In the genomic region with DNA sequence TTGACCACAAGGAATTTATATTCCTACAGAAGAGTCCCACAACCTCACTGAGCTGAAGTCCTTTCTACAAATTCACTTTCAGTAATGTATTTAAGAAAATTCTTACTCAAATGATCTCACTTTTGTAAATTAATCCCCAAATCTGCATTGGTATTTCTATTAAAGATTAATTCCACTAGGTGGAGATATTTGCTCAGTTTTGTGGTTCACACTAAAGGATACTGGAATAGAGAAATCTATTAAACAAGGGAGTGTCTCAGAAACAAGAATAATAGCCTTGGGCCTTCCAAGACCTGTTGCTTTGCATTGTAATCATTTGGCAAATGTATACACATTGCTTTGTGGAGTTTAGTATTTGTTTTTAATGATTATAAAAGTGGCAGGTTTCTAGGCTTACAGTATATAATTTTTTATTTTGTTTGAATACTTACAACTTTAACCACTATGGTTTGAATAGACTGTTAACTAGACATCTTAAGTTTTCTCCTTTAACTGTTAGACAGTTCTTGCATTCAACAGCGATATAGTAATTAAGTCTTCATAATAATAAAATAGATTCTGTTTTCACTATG, we compare ENCODE assay signal across 8 cellular contexts. TPM values are rescaled to one million over a fixed set of nuclear protein-coding genes. Genes with fewer than 3 reads are reported as not detected.
A peak's percentile ranks its signal among the peaks of the same experiment; 100 is the strongest.
DNase-seq lines count a peak whose midpoint lies in the region; ATAC-seq, FAIRE-seq and TF ChIP-seq lines count a peak whose summit lies in the region.

No MANE protein-coding gene starts in this region.

- H3K27me3 ChIP-seq in Panc1 (ENCODE audit: control insufficient read depth, insufficient read depth, low read length), result no peaks in the 10 kb centered on the region
- H3K27me3 ChIP-seq in upper lobe of right lung, result peaks cover 15% of the 10 kb centered on the region

- CTCF ChIA-PET in Panc1 (lab: Charles Lee), result no interaction called here

- intact Hi-C loops in Panc1 (cut with micrococcal nuclease; ENCODE audit: unreplicated experiment) (loop anchor here (2.0 kb wide), 2 partner anchors 629 to 691 kb away; no protein-coding TSS in a partner anchor), upper lobe of right lung (cut with DNase I) (no loop called here)

- TF ChIP-seq CTCF in GM13976 (IDR thresholded peaks at IDR 0.05; ENCODE audit: borderline replicate concordance, control extremely low read depth, extremely low read depth, insufficient read depth, missing control alignments), result no peak
- peak; percentile 41; the same call in 1 of the 2 replicates for TF ChIP-seq CTCF in Panc1 (IDR thresholded peaks at IDR 0.05)
- TF ChIP-seq CTCF in fibroblast of pulmonary artery (IDR thresholded peaks at IDR 0.05; ENCODE audit: low read length, missing control alignments), result peak; percentile 35
- peak; percentile 43 for TF ChIP-seq CTCF in upper lobe of right lung (IDR thresholded peaks at IDR 0.05)

- H3K4me1 ChIP-seq in Panc1 (ENCODE audit: control insufficient read depth, insufficient read depth, low read length) (no peaks in the 10 kb centered on the region), upper lobe of right lung (no peaks in the 10 kb centered on the region)

- peak; percentile 92 for FAIRE-seq in A204.1 (lab: Jason Lieb, UNC)

- H3K4me3 ChIP-seq in Panc1 (ENCODE audit: low read depth in 2 of 2, low read length in 2 of 2) (no peak overlapping the region), fibroblast of pulmonary artery (replicated peaks; ENCODE audit: low read depth, low read length) (no peak overlapping the region), upper lobe of right lung (no peak overlapping the region)

- in situ Hi-C loops in GM13976 (cut with MboI; ENCODE audit: low sequenced_read_pairs, unreplicated experiment) (loop anchor here (25.0 kb wide), 1 partner anchor 976 kb away; no protein-coding TSS in a partner anchor), Panc1 (cut with HindIII; ENCODE audit: low pct_unique_long_range_greater_than_20kb, low sequenced_read_pairs) (no loop called here)

- no TSS peak for BruUV-seq in Panc1 (replicated peaks; lab: Mats Ljungman, UMichigan)

- H3K9me3 ChIP-seq in Panc1 (ENCODE audit: control insufficient read depth, insufficient read depth, low read depth, low read length) (no peaks in the 10 kb centered on the region), upper lobe of right lung (no peaks in the 10 kb centered on the region)

- DNase-seq in GM13976 (ENCODE audit: low spot score) (peak; percentile 32), Panc1 (ENCODE audit: low read depth, low spot score) (no peak), fibroblast of pulmonary artery (ENCODE audit: low read depth) (peak; percentile 47), upper lobe of right lung (no peak), NK-92 (lab: John Stamatoyannopoulos, UW; ENCODE audit: unreplicated experiment) (no peak)
- no peak for DNase-seq in stimulated activated CD4-positive, alpha-beta T cell treated with anti-CD3 and anti-CD28 coated beads, Interleukin-12 subunit alpha, Interleukin-12 subunit beta, amount 100 ng/mL, for 4 hours
- no peak for DNase-seq in activated CD4-positive, alpha-beta T cell treated with anti-CD3 and anti-CD28 coated beads, Interleukin-2, amount 50 U/mL, for 1 hour

- no peaks in the 10 kb centered on the region for H3K36me3 ChIP-seq in Panc1 (ENCODE audit: control insufficient read depth, insufficient read depth, low read length)
- H3K36me3 ChIP-seq in upper lobe of right lung, result no peaks in the 10 kb centered on the region

- POLR2A ChIA-PET in Panc1 (lab: Charles Lee), result interaction anchor here (0.6 kb wide), 1 partner anchor 206 kb away, joined by 3 read pairs; no protein-coding TSS in a partner anchor

- ATAC-seq in Panc1 (no peak), upper lobe of right lung (peak; percentile 32)

- no peak overlapping the region for H3K27ac ChIP-seq in Panc1 (ENCODE audit: low read length)
- no peak overlapping the region for H3K27ac ChIP-seq in upper lobe of right lung

RNA-seq across cellular contexts. Expression of a gene that starts 25.9 kb away (rescaled TPM):
- total RNA-seq in Panc1 (2021; ENCODE audit: unreplicated experiment) (not detected), upper lobe of right lung (not detected)
- not detected for polyA plus RNA-seq in Panc1 (2012; ENCODE audit: insufficient read length)

Comparison
In these comparisons a context has a peak if more than half of its experiments do, and no peak if none do; other contexts are left out.
1. DNase-seq: peak in GM13976 (single experiment) and fibroblast of pulmonary artery (single experiment); none in Panc1 (single experiment), upper lobe of right lung (single experiment), stimulated activated CD4-positive, alpha-beta T cell treated with anti-CD3 and anti-CD28 coated beads, Interleukin-12 subunit alpha, Interleukin-12 subunit beta, amount 100 ng/mL, for 4 hours (single experiment), activated CD4-positive, alpha-beta T cell treated with anti-CD3 and anti-CD28 coated beads, Interleukin-2, amount 50 U/mL, for 1 hour (single experiment) and NK-92 (single experiment).